In genomic region chr2:29479566-29479965, GRCh38 we compare ENCODE assay signal across 11 cellular contexts.
"Had no signal": no experiment of that assay in that cellular context is flagged by ENCODE, and none has a peak within 500 bp of the region (broad histone marks: within the 10 kb centered on the region; RNA-seq: fewer than 3 reads in every experiment).

No MANE protein-coding gene starts in this region.

- H3K4me2 ChIP-seq: KMS-11 had no signal

- H3K9ac ChIP-seq: GM23248, KMS-11 had no signal

- H3K4me1 ChIP-seq: HAP-1 had no signal

- H3K9me3 ChIP-seq: HAP-1 had no signal

- H3K4me3 ChIP-seq: GM23248, HAP-1 had no signal

- H3K4me1 Mint-ChIP-seq: IgD-negative memory B cell had no signal

- H3K36me3 ChIP-seq: HAP-1 had no signal

- DNase-seq: GM23248, GOT3, H7, HFFc6, KBM-7 had no signal

- H3K9me3 Mint-ChIP-seq: HFFc6, IgD-negative memory B cell had no signal

- H3K27ac ChIP-seq: GM23248, HL-60, KMS-11 had no signal

- H3K27ac Mint-ChIP-seq: HFFc6, IgD-negative memory B cell had no signal

- ATAC-seq: HCT116, HepG2 had no signal

- FAIRE-seq: HepG2 had no signal

- H3K4me3 Mint-ChIP-seq: HFFc6, IgD-negative memory B cell had no signal
